8 cellular contexts compared by ENCODE assay signal in the genomic region with DNA sequence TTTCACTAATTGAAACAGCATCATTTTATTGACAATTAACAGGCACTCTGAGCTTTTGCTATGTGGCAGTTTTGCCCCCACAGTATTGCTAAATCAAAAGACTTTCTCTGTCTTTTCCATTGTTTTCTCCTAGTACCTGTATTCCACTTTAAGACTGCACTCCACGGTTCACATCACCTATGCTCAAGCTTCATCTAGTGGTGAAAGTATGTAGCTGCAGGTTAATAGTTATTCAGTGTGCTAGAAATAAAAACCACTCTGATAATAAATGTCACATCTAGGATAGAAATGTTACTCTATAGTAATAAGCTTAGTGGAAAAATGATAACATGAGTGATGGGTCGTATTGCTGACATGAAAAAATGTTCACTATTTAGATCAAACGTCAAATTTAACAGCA. TPM values are rescaled to one million over a fixed set of nuclear protein-coding genes. Genes with fewer than 3 reads are reported as not detected.
DNase-seq lines count a peak whose midpoint lies in the region; ATAC-seq and TF ChIP-seq lines count a peak whose summit lies in the region.

No MANE protein-coding gene starts in this region.

- H3K79me2 ChIP-seq in DND-41 (ENCODE audit: insufficient read depth, low read length) (peaks cover 42% of the 10 kb centered on the region), osteoblast (ENCODE audit: insufficient read depth, low read length) (no peaks in the 10 kb centered on the region)

- TF ChIP-seq POLR2A in breast epithelium (IDR thresholded peaks at IDR 0.05), result no peak

- intact Hi-C loops in breast epithelium (cut with DNase I; ENCODE audit: low total_unique reads), result no loop called here

- peak; percentile 54; the same call in 1 of the 3 replicates for ATAC-seq in DND-41 (ENCODE audit: insufficient read depth, low read depth)
- ATAC-seq in GM21515 (IDR thresholded peaks at IDR 0.05; ENCODE audit: unreplicated experiment), result peak; percentile 65

- H4K20me1 ChIP-seq in DND-41 (ENCODE audit: insufficient read depth, low read length), result peaks cover 5% of the 10 kb centered on the region; the same call in 1 of the 2 replicates
- H4K20me1 ChIP-seq in osteoblast (ENCODE audit: insufficient read depth, low read length), result no peaks in the 10 kb centered on the region

- no peak for DNase-seq in DND-41
- DNase-seq in Kasumi-1 (lab: John Stamatoyannopoulos, UW), result peak; percentile 66 to 78
- DNase-seq in breast epithelium (ENCODE audit: low spot score in 2 of 2), result no peak
- peak; percentile 36 for DNase-seq in osteoblast (ENCODE audit: insufficient read length, low spot score, missing footprints)
- DNase-seq in NOMO-1 treated with dmso at 0.1 percent for 144 hours (lab: John Stamatoyannopoulos, UW; ENCODE audit: unreplicated experiment), result no peak
- DNase-seq in activated CD4-positive, alpha-beta T cell treated with anti-CD3 and anti-CD28 coated beads for 48 hours, result no peak
- no peak for DNase-seq in GOT3 (lab: John Stamatoyannopoulos, UW)

- H3K4me3 ChIP-seq in DND-41 (ENCODE audit: low read depth in 1 of 2, low read length in 2 of 2) (no peak overlapping the region), breast epithelium (no peak overlapping the region), osteoblast (ENCODE audit: insufficient read depth, low read length) (no peak overlapping the region)

- H3K9ac ChIP-seq in DND-41 (ENCODE audit: low read depth, low read length), result no peak overlapping the region

- H3K4me1 ChIP-seq in DND-41 (ENCODE audit: insufficient read depth, low read length) (no peaks in the 10 kb centered on the region), breast epithelium (no peaks in the 10 kb centered on the region), osteoblast (ENCODE audit: insufficient read depth, low read length) (no peaks in the 10 kb centered on the region)

- no peak overlapping the region for H2AFZ ChIP-seq in DND-41 (ENCODE audit: low read depth, low read length)
- no peak overlapping the region for H2AFZ ChIP-seq in osteoblast (ENCODE audit: low read length)

- TF ChIP-seq CTCF in DND-41 (IDR thresholded peaks at IDR 0.05; ENCODE audit: borderline replicate concordance, extremely low read depth, low read length, poor library complexity, severe bottlenecking) (peak; percentile 57), breast epithelium (IDR thresholded peaks at IDR 0.05) (peak; percentile 13 to 16 (median 15)), osteoblast (IDR thresholded peaks at IDR 0.05; ENCODE audit: extremely low read depth, low read depth, low read length) (peak; percentile 49)

- H3K4me2 ChIP-seq in DND-41 (ENCODE audit: insufficient read depth, low read length), result no peak overlapping the region
- H3K4me2 ChIP-seq in osteoblast (ENCODE audit: insufficient read depth, low read length), result no peak overlapping the region

- no peak overlapping the region for H3K27ac ChIP-seq in DND-41 (ENCODE audit: low read length)
- H3K27ac ChIP-seq in breast epithelium, result no peak overlapping the region
- H3K27ac ChIP-seq in osteoblast (ENCODE audit: low read depth, low read length), result no peak overlapping the region

- H3K27me3 ChIP-seq in DND-41 (ENCODE audit: insufficient read depth, low read length, poor library complexity), result no peaks in the 10 kb centered on the region
- no peaks in the 10 kb centered on the region for H3K27me3 ChIP-seq in breast epithelium
- no peaks in the 10 kb centered on the region for H3K27me3 ChIP-seq in osteoblast (ENCODE audit: insufficient read depth, low read length)

- no peaks in the 10 kb centered on the region for H3K9me3 ChIP-seq in DND-41 (ENCODE audit: insufficient read depth, low read length, severe bottlenecking)
- H3K9me3 ChIP-seq in breast epithelium, result no peaks in the 10 kb centered on the region
- H3K9me3 ChIP-seq in osteoblast (ENCODE audit: low read depth, low read length), result no peaks in the 10 kb centered on the region

- peaks cover 82% of the 10 kb centered on the region for H3K36me3 ChIP-seq in DND-41 (ENCODE audit: insufficient read depth, low read length)
- no peaks in the 10 kb centered on the region for H3K36me3 ChIP-seq in breast epithelium
- no peaks in the 10 kb centered on the region for H3K36me3 ChIP-seq in osteoblast (ENCODE audit: insufficient read depth, low read length)

RNA-seq across cellular contexts. Expression of a gene that starts 24.6 kb away (rescaled TPM):
- total RNA-seq in breast epithelium, result 10 to 100 TPM; 16.6 to 28.4 (median 25.9) TPM
- total RNA-seq in osteoblast, result 18.6 and 20.6 TPM in 2 replicates

RNA-seq across cellular contexts. Expression of a gene that starts 25.7 kb away (rescaled TPM):
- total RNA-seq in breast epithelium (100 to 1,000 TPM in 2 of 3 donors, 10 to 100 TPM in 1; 81.8 to 131 (median 107) TPM), osteoblast (106 and 109 TPM in 2 replicates)

Comparison
In these comparisons a context has a peak if more than half of its experiments do, and no peak if none do; other contexts are left out.
1. DNase-seq: peak in Kasumi-1 (2 of 2) and osteoblast (single experiment); none in DND-41 (single experiment), breast epithelium (0 of 2), NOMO-1 treated with dmso at 0.1 percent for 144 hours (single experiment), activated CD4-positive, alpha-beta T cell treated with anti-CD3 and anti-CD28 coated beads for 48 hours (single experiment) and GOT3 (single experiment).
2. Peak in every context shown above with its lines, with median percentiles within 50 percentile points of each other: CTCF ChIP-seq.